Comparison of ENCODE assay signal across 8 cellular contexts in the genomic region with DNA sequence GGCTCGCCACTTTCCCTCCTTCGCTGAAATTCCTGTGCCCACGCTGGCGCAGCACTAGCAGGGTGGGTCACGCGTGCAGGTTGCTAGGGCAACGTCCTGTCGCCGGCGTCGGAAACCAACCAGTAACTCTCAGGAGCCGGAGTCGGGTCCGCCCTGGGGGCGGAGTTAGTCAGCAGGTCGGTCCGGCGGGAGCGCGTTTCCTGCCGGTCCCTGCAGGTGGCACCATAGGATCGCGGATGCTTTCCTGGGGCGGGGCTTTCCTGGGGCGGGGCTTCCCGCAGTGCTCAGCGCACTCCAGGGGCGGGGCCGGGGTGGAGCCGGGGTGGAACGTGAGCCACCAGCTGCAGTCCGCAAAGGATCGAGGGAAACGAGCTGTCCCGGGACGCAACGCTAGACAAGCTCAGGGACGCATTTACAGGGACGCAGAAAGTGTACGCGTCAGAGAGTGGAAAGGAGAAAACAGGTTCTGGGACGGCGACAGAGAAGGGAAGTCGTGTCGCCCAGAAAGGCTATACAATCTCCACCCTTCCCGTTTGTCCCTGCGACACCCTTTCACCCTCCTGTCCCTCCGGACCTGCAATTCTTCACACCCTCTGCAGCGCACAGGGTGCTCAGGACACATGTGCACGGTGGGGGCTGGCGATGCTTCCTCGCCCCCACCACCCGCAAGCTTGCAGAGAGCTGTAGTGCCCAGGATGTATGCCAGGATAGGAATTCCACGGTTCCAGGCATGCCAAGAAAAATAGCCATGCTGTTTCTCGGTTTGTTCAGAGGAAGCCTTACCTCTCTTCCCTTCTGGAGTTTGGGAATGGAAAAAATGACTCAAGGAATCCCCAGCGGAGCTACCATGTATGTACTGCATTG. TPM values are rescaled to one million over a fixed set of nuclear protein-coding genes. Genes with fewer than 3 reads are reported as not detected.
DNase-seq lines count a peak whose midpoint lies in the region; ATAC-seq, FAIRE-seq and TF ChIP-seq lines count a peak whose summit lies in the region.

No MANE protein-coding gene starts in this region.

- intact Hi-C loops in dendritic cell treated with granulocyte-macrophage colony-stimulating factor and Interleukin-4, amounts not matched to agents 40 ng/mL and 50 ng/mL, for 4 days (cut with micrococcal nuclease), result loop anchor here (1.0 to 10.0 kb wide), 3 partner anchors 23 to 590 kb away; partner anchors contain the start of genes HOXB7, HOXB8 and NFE2L1
- intact Hi-C loops in HepG2 (cut with micrococcal nuclease; ENCODE audit: unreplicated experiment), result loop anchor here (1.0 to 10.0 kb wide), 4 partner anchors 49 to 592 kb away; partner anchors contain the start of genes CBX1 and HOXB8

- WGBS in HepG2 (ENCODE audit: low lambda C conversion rate), result under 1% methylated on average over 53 of the region's 56 CpGs

- H3K79me2 ChIP-seq in HepG2 (ENCODE audit: insufficient read depth, low read length), result no peaks in the 10 kb centered on the region

- no peaks in the 10 kb centered on the region for H4K20me1 ChIP-seq in HepG2 (ENCODE audit: insufficient read depth, low read length)

- TF ChIP-seq POLR2A in HepG2 (IDR thresholded peaks at IDR 0.05; ENCODE audit: insufficient read depth in 1 of 2, low read depth in 2 of 2, low read length in 2 of 2), result no peak

- no peaks in the 10 kb centered on the region for H3K9me3 ChIP-seq in HepG2 (ENCODE audit: low read length)

- H3K4me2 ChIP-seq in HepG2 (ENCODE audit: low read depth, low read length), result peak overlapping the region; percentile 96

- H3K4me1 ChIP-seq in HepG2 (ENCODE audit: insufficient read depth, low read length), result peaks cover 41% of the 10 kb centered on the region

- H3K4me3 ChIP-seq in HepG2 (replicated peaks in 1 of 3; ENCODE audit: insufficient read depth in 1 of 3, low read depth in 2 of 3, low read length in 3 of 3), result peak overlapping the region; percentile 52 to 77 (median 57)

- peaks cover 52% of the 10 kb centered on the region for H3K4me1 Mint-ChIP-seq in dendritic cell treated with granulocyte-macrophage colony-stimulating factor and Interleukin-4, amounts not matched to agents 40 ng/mL and 50 ng/mL, for 4 days (ENCODE audit: low read depth)

- peak overlapping the region; percentile 13; the same call in 1 of the 2 replicates for H3K9ac ChIP-seq in HepG2 (ENCODE audit: insufficient read depth, low read depth, low read length)

- FAIRE-seq in HepG2 (lab: Jason Lieb, UNC), result peak; percentile 77

- peak overlapping the region; percentile 86 for H3K4me3 Mint-ChIP-seq in dendritic cell treated with granulocyte-macrophage colony-stimulating factor and Interleukin-4, amounts not matched to agents 40 ng/mL and 50 ng/mL, for 4 days

- H3K27me3 Mint-ChIP-seq in dendritic cell treated with granulocyte-macrophage colony-stimulating factor and Interleukin-4, amounts not matched to agents 40 ng/mL and 50 ng/mL, for 4 days, result peaks cover 15% of the 10 kb centered on the region

- CTCF ChIA-PET in HepG2 (lab: Yijun Ruan, JAX; ENCODE audit: low intra/inter-chr PET ratio, low total read pairs), result interaction anchor here (1.0 to 4.1 kb wide), 8 partner anchors 11 to 593 kb away, joined by 4 to 127 read pairs (median 7); no protein-coding TSS in a partner anchor

- no peaks in the 10 kb centered on the region for H3K36me3 ChIP-seq in HepG2 (replicated peaks in 1 of 2; ENCODE audit: control insufficient read depth in 1 of 2, insufficient read depth in 2 of 2, low read length in 2 of 2)

- POLR2A ChIA-PET in HepG2 (lab: Yijun Ruan, JAX), result interaction anchor here (0.6 to 3.6 kb wide), 9 partner anchors 9 to 106 kb away, joined by 3 to 35 read pairs (median 3); partner anchors contain the start of genes NFE2L1 and PNPO

- DNase-seq in NCI-H748 treated with DMSO at 0.1 percent for 48 hours (lab: John Stamatoyannopoulos, UW) (peak; percentile 93), HepG2 (ENCODE audit: low spot score) (peak; percentile 94)
- peak; percentile 96 to 98 for DNase-seq in activated CD4-positive, alpha-beta T cell treated with anti-CD3 and anti-CD28 coated beads, Interleukin-2, amount 50 U/mL, for 24 hours (ENCODE audit: low read depth in 1 of 2, low spot score in 1 of 2)
- DNase-seq in stimulated activated CD4-positive, alpha-beta T cell treated with anti-CD3 and anti-CD28 coated beads, Interleukin-2, amount 100 ng/mL, for 4 hours (ENCODE audit: low read depth), result peak; percentile 97

- TF ChIP-seq RAD21 in HepG2 (CRISPR knock-in tag; IDR thresholded peaks at IDR 0.05), result peak; percentile 99

- ATAC-seq in GM19397 (IDR thresholded peaks at IDR 0.05; ENCODE audit: unreplicated experiment) (peak; percentile 93), HG03565 (IDR thresholded peaks at IDR 0.05; ENCODE audit: unreplicated experiment) (peak; percentile 78), HepG2 (peak; percentile 82)

- H3K36me3 Mint-ChIP-seq in dendritic cell treated with granulocyte-macrophage colony-stimulating factor and Interleukin-4, amounts not matched to agents 40 ng/mL and 50 ng/mL, for 4 days (ENCODE audit: low read depth), result no peaks in the 10 kb centered on the region

- H3K27ac Mint-ChIP-seq in dendritic cell treated with granulocyte-macrophage colony-stimulating factor and Interleukin-4, amounts not matched to agents 40 ng/mL and 50 ng/mL, for 4 days, result peak overlapping the region; percentile 96

- in situ Hi-C loops in HepG2 (cut with HindIII; ENCODE audit: extremely low pct_ligation_motif_present, low pct_unique_long_range_greater_than_20kb), result loop anchor here (5.0 to 10.0 kb wide), 4 partner anchors 47 to 587 kb away; partner anchors contain the start of gene HOXB7

- no TSS peak for BruUV-seq in HepG2 (replicated peaks; lab: Mats Ljungman, UMichigan)

- peaks cover 4 to 27% of the 10 kb centered on the region in 2 experiments for H3K27me3 ChIP-seq in HepG2 (ENCODE audit: control insufficient read depth in 1 of 2, insufficient read depth in 2 of 2, low read length in 2 of 2)

- TF ChIP-seq CTCF in C4-2B (conservative IDR thresholded peaks at IDR 0.05) (peak; percentile 94), HepG2 (CRISPR knock-in tag; IDR thresholded peaks at IDR 0.05) (peak; percentile 99)

- TF ChIP-seq EP300 in HepG2 (IDR thresholded peaks at IDR 0.05; ENCODE audit: low read depth in 2 of 2, low read length in 2 of 2) (0 out of 4 replicates have a peak, but pooled peaks of 1 of the 2 experiments have one; percentile 40), HepG2 (CRISPR knock-in tag; IDR thresholded peaks at IDR 0.05; ENCODE audit: borderline replicate concordance) (0 out of 2 replicates have a peak, but pooled peaks have one; percentile 23)

- H3K27ac ChIP-seq in C4-2B (peak overlapping the region; percentile 54), HepG2 (ENCODE audit: extremely low read length, insufficient read depth, low read length) (no peak overlapping the region)

- no peaks in the 10 kb centered on the region for H3K9me3 Mint-ChIP-seq in dendritic cell treated with granulocyte-macrophage colony-stimulating factor and Interleukin-4, amounts not matched to agents 40 ng/mL and 50 ng/mL, for 4 days

- H2AFZ ChIP-seq in HepG2 (ENCODE audit: low read length), result peak overlapping the region; percentile 66

RNA-seq across cellular contexts. Expression of gene COPZ2, which starts 12.3 kb away (rescaled TPM):
- total RNA-seq in HepG2 (2016; rRNA removed; fragmentation: Illumina TruSeq; extraction: Trizol), result 0.74 and 1.5 TPM in 2 replicates
- 0.81 and 1.5 TPM in 2 replicates for total RNA-seq in HepG2 (2016; cell fraction: cytosol; rRNA removed; fragmentation: Illumina TruSeq; extraction: Trizol; ENCODE audit: low read depth)
- total RNA-seq in HepG2 (2016; cell fraction: insoluble cytoplasmic fraction; rRNA removed; fragmentation: Illumina TruSeq; extraction: Trizol), result 0.91 TPM in 1 of 2 replicates, not detected in the other
- total RNA-seq in HepG2 (2016; cell fraction: membrane; rRNA removed; fragmentation: Illumina TruSeq; extraction: Trizol), result 0.96 and 1.8 TPM in 2 replicates
- 1.4 TPM in 1 of 2 replicates, not detected in the other for total RNA-seq in HepG2 (2016; cell fraction: nucleus; rRNA removed; fragmentation: Illumina TruSeq; extraction: Trizol)
- polyA plus RNA-seq in HepG2 (2011; rRNA removed), result 0.48 and 0.61 TPM in 2 replicates
- 0.48 and 0.96 TPM in 2 replicates for polyA plus RNA-seq in HepG2 (2011; cell fraction: cytosol; rRNA removed)
- polyA plus RNA-seq in HepG2 (2011; cell fraction: nucleus; rRNA removed), result 0.68 and 0.90 TPM in 2 replicates
- polyA plus RNA-seq in HepG2 (2012), result 0.63 and 1.8 TPM in 2 replicates
- 2.3 and 2.4 TPM in 2 replicates for polyA plus RNA-seq in HepG2 (2016; cell fraction: cytosol; fragmentation: Illumina TruSeq; extraction: Trizol; ENCODE audit: low read depth)
- polyA plus RNA-seq in HepG2 (2016; cell fraction: insoluble cytoplasmic fraction; fragmentation: Illumina TruSeq; extraction: Trizol; ENCODE audit: low read depth), result 0.87 and 4.9 TPM in 2 replicates
- polyA plus RNA-seq in HepG2 (2016; cell fraction: membrane; fragmentation: Illumina TruSeq; extraction: Trizol; ENCODE audit: low read depth), result 1.1 and 2.1 TPM in 2 replicates
- polyA plus RNA-seq in HepG2 (2016; cell fraction: nucleus; fragmentation: Illumina TruSeq; extraction: Trizol; ENCODE audit: insufficient read depth, low read depth), result 2.4 TPM in 1 of 2 replicates, not detected in the other
- polyA minus RNA-seq in HepG2 (2011; rRNA and poly(A)+ RNA removed; ENCODE audit: low replicate concordance), result 0.50 and 0.94 TPM in 2 replicates
- polyA minus RNA-seq in HepG2 (2011; cell fraction: cytosol; rRNA and poly(A)+ RNA removed), result not detected in 2 replicates
- 0.77 TPM in 1 of 2 replicates, not detected in the other for polyA minus RNA-seq in HepG2 (2011; cell fraction: nucleus; rRNA and poly(A)+ RNA removed)

RNA-seq across cellular contexts. Expression of gene NFE2L1, which starts 22.9 kb away (rescaled TPM):
- total RNA-seq in HepG2 (2016; rRNA removed; fragmentation: Illumina TruSeq; extraction: Trizol), result 53.7 and 67.0 TPM in 2 replicates
- total RNA-seq in HepG2 (2016; cell fraction: cytosol; rRNA removed; fragmentation: Illumina TruSeq; extraction: Trizol; ENCODE audit: low read depth), result 4.7 and 5.3 TPM in 2 replicates
- 48.3 and 75.7 TPM in 2 replicates for total RNA-seq in HepG2 (2016; cell fraction: insoluble cytoplasmic fraction; rRNA removed; fragmentation: Illumina TruSeq; extraction: Trizol)
- total RNA-seq in HepG2 (2016; cell fraction: membrane; rRNA removed; fragmentation: Illumina TruSeq; extraction: Trizol), result 18.1 and 20.9 TPM in 2 replicates
- 60.7 and 74.8 TPM in 2 replicates for total RNA-seq in HepG2 (2016; cell fraction: nucleus; rRNA removed; fragmentation: Illumina TruSeq; extraction: Trizol)
- polyA plus RNA-seq in HepG2 (2011; rRNA removed), result 234 and 278 TPM in 2 replicates
- polyA plus RNA-seq in HepG2 (2011; cell fraction: cytosol; rRNA removed), result 165 and 176 TPM in 2 replicates
- 160 and 175 TPM in 2 replicates for polyA plus RNA-seq in HepG2 (2011; cell fraction: nucleus; rRNA removed)
- polyA plus RNA-seq in HepG2 (2012), result 180 and 241 TPM in 2 replicates
- 4.2 and 4.4 TPM in 2 replicates for polyA plus RNA-seq in HepG2 (2016; cell fraction: cytosol; fragmentation: Illumina TruSeq; extraction: Trizol; ENCODE audit: low read depth)
- polyA plus RNA-seq in HepG2 (2016; cell fraction: insoluble cytoplasmic fraction; fragmentation: Illumina TruSeq; extraction: Trizol; ENCODE audit: low read depth), result 37.5 and 44.9 TPM in 2 replicates
- polyA plus RNA-seq in HepG2 (2016; cell fraction: membrane; fragmentation: Illumina TruSeq; extraction: Trizol; ENCODE audit: low read depth), result 11.3 and 11.8 TPM in 2 replicates
- polyA plus RNA-seq in HepG2 (2016; cell fraction: nucleus; fragmentation: Illumina TruSeq; extraction: Trizol; ENCODE audit: insufficient read depth, low read depth), result 92.7 and 103 TPM in 2 replicates
- 108 and 333 TPM in 2 replicates for polyA minus RNA-seq in HepG2 (2011; rRNA and poly(A)+ RNA removed; ENCODE audit: low replicate concordance)
- 114 and 124 TPM in 2 replicates for polyA minus RNA-seq in HepG2 (2011; cell fraction: cytosol; rRNA and poly(A)+ RNA removed)
- 57.3 and 65.6 TPM in 2 replicates for polyA minus RNA-seq in HepG2 (2011; cell fraction: nucleus; rRNA and poly(A)+ RNA removed)

RNA-seq across cellular contexts. Expression of gene CDK5RAP3, which starts 54.4 kb away (rescaled TPM):
- total RNA-seq in HepG2 (2016; rRNA removed; fragmentation: Illumina TruSeq; extraction: Trizol), result 86.8 and 128 TPM in 2 replicates
- 13.1 and 20.6 TPM in 2 replicates for total RNA-seq in HepG2 (2016; cell fraction: cytosol; rRNA removed; fragmentation: Illumina TruSeq; extraction: Trizol; ENCODE audit: low read depth)
- 90.9 and 132 TPM in 2 replicates for total RNA-seq in HepG2 (2016; cell fraction: insoluble cytoplasmic fraction; rRNA removed; fragmentation: Illumina TruSeq; extraction: Trizol)
- total RNA-seq in HepG2 (2016; cell fraction: membrane; rRNA removed; fragmentation: Illumina TruSeq; extraction: Trizol), result 26.2 and 30.9 TPM in 2 replicates
- 159 and 187 TPM in 2 replicates for total RNA-seq in HepG2 (2016; cell fraction: nucleus; rRNA removed; fragmentation: Illumina TruSeq; extraction: Trizol)
- polyA plus RNA-seq in HepG2 (2011; rRNA removed), result 154 and 183 TPM in 2 replicates
- polyA plus RNA-seq in HepG2 (2011; cell fraction: cytosol; rRNA removed), result 59.3 and 67.0 TPM in 2 replicates
- 2,013 and 2,090 TPM in 2 replicates for polyA plus RNA-seq in HepG2 (2011; cell fraction: nucleus; rRNA removed)
- 136 and 152 TPM in 2 replicates for polyA plus RNA-seq in HepG2 (2012)
- polyA plus RNA-seq in HepG2 (2016; cell fraction: cytosol; fragmentation: Illumina TruSeq; extraction: Trizol; ENCODE audit: low read depth), result 10.8 and 13.3 TPM in 2 replicates
- 72.7 and 80.7 TPM in 2 replicates for polyA plus RNA-seq in HepG2 (2016; cell fraction: insoluble cytoplasmic fraction; fragmentation: Illumina TruSeq; extraction: Trizol; ENCODE audit: low read depth)
- 16.6 and 19.4 TPM in 2 replicates for polyA plus RNA-seq in HepG2 (2016; cell fraction: membrane; fragmentation: Illumina TruSeq; extraction: Trizol; ENCODE audit: low read depth)
- polyA plus RNA-seq in HepG2 (2016; cell fraction: nucleus; fragmentation: Illumina TruSeq; extraction: Trizol; ENCODE audit: insufficient read depth, low read depth), result 373 and 385 TPM in 2 replicates
- polyA minus RNA-seq in HepG2 (2011; rRNA and poly(A)+ RNA removed; ENCODE audit: low replicate concordance), result 116 and 143 TPM in 2 replicates
- 25.7 and 29.3 TPM in 2 replicates for polyA minus RNA-seq in HepG2 (2011; cell fraction: cytosol; rRNA and poly(A)+ RNA removed)
- 252 and 268 TPM in 2 replicates for polyA minus RNA-seq in HepG2 (2011; cell fraction: nucleus; rRNA and poly(A)+ RNA removed)
